In genomic region chr11:46129133-46129532, GRCh38 we compare ENCODE assay signal across 7 cellular contexts.
"Had no signal": no experiment of that assay in that cellular context is flagged by ENCODE, and none has a peak within 500 bp of the region (broad histone marks: within the 10 kb centered on the region; RNA-seq: fewer than 3 reads in every experiment).

No MANE protein-coding gene starts in this region.

- DNase-seq: H9, HCEC 1CT, KG1 had no signal

- H3K4me2 ChIP-seq: GM23338 had no signal

- H2AFZ ChIP-seq: GM23338 had no signal

- FAIRE-seq: H1, H54, HTR-8/SVneo had no signal

- ATAC-seq: GM23338 had no signal

- H3K4me3 ChIP-seq: GM23338 had no signal
